8 cellular contexts compared by ENCODE assay signal in genomic region chr2:57760448-57760847, GRCh38.
DNase-seq lines count a peak whose midpoint lies in the region; ATAC-seq, FAIRE-seq and TF ChIP-seq lines count a peak whose summit lies in the region.

No MANE protein-coding gene starts in this region.

- H3K9me3 ChIP-seq in iPS-20b (ENCODE audit: insufficient read depth, low read depth, low read length), result no peaks in the 10 kb centered on the region
- H3K9me3 ChIP-seq in CD8-positive, alpha-beta T cell (ENCODE audit: low read length), result no peaks in the 10 kb centered on the region
- no peaks in the 10 kb centered on the region for H3K9me3 ChIP-seq in naive thymus-derived CD4-positive, alpha-beta T cell (ENCODE audit: control insufficient read depth in 2 of 3, low read length in 3 of 3)

- no peaks in the 10 kb centered on the region for H3K36me3 ChIP-seq in iPS-20b (ENCODE audit: insufficient read depth, low read depth, low read length)
- no peaks in the 10 kb centered on the region for H3K36me3 ChIP-seq in CD8-positive, alpha-beta T cell (ENCODE audit: insufficient read depth, low read length)
- no peaks in the 10 kb centered on the region for H3K36me3 ChIP-seq in naive thymus-derived CD4-positive, alpha-beta T cell (ENCODE audit: control insufficient read depth in 2 of 3, insufficient read depth in 3 of 3, low read length in 3 of 3)

- intact Hi-C loops in CD8-positive, alpha-beta T cell (cut with DNase I, micrococcal nuclease), result loop anchor here in 1 of 2 experiments (2.0 to 5.0 kb wide), 2 partner anchors 688 to 782 kb away; no protein-coding TSS in a partner anchor
- intact Hi-C loops in naive thymus-derived CD4-positive, alpha-beta T cell (cut with micrococcal nuclease), result loop anchor here (10.0 kb wide), 1 partner anchor 1824 kb away; no protein-coding TSS in a partner anchor

- peaks cover 21% of the 10 kb centered on the region for H3K4me1 ChIP-seq in iPS-20b (ENCODE audit: insufficient read depth, low read length)
- H3K4me1 ChIP-seq in CD8-positive, alpha-beta T cell (ENCODE audit: insufficient read depth, low read length), result no peaks in the 10 kb centered on the region
- peaks cover 0 to 7% of the 10 kb centered on the region in 2 donors for H3K4me1 ChIP-seq in naive thymus-derived CD4-positive, alpha-beta T cell (ENCODE audit: control insufficient read depth in 2 of 2, insufficient read depth in 2 of 2, low read length in 2 of 2)

- H3K9ac ChIP-seq in iPS-20b (ENCODE audit: low read depth, low read length), result peak overlapping the region; percentile 60; the same call in 1 of the 2 replicates

- peaks cover 5% of the 10 kb centered on the region for H3K27me3 ChIP-seq in iPS-20b (ENCODE audit: insufficient read depth, low read length)
- no peaks in the 10 kb centered on the region for H3K27me3 ChIP-seq in CD8-positive, alpha-beta T cell (ENCODE audit: insufficient read depth, low read length)
- H3K27me3 ChIP-seq in naive thymus-derived CD4-positive, alpha-beta T cell (ENCODE audit: control insufficient read depth in 2 of 2, insufficient read depth in 2 of 2, low read length in 2 of 2), result no peaks in the 10 kb centered on the region

- TF ChIP-seq POLR2A in H54 (IDR thresholded peaks at IDR 0.05; ENCODE audit: low read depth, low read length), result no peak

- peaks cover 4% of the 10 kb centered on the region for H3K4me1 Mint-ChIP-seq in CD8-positive, alpha-beta T cell (ENCODE audit: low read depth)
- H3K4me1 Mint-ChIP-seq in naive thymus-derived CD4-positive, alpha-beta T cell, result peaks cover 0 to 3% (median 0%) of the 10 kb centered on the region in 7 donors

- H3K4me3 ChIP-seq in iPS-20b (ENCODE audit: low read length), result peak overlapping the region; percentile 48; the same call in 1 of the 2 replicates
- H3K4me3 ChIP-seq in CD8-positive, alpha-beta T cell (ENCODE audit: low read depth, low read length), result no peak overlapping the region
- H3K4me3 ChIP-seq in naive thymus-derived CD4-positive, alpha-beta T cell (ENCODE audit: low read length), result no peak overlapping the region

- peaks cover 4% of the 10 kb centered on the region for H3K27me3 Mint-ChIP-seq in CD8-positive, alpha-beta T cell (ENCODE audit: low read depth)
- peaks cover 0 to 17% (median 5%) of the 10 kb centered on the region in 5 donors for H3K27me3 Mint-ChIP-seq in naive thymus-derived CD4-positive, alpha-beta T cell

- POLR2A ChIA-PET in CD8-positive, alpha-beta T cell (lab: Charles Lee), result no interaction called here
- POLR2A ChIA-PET in naive thymus-derived CD4-positive, alpha-beta T cell (lab: Charles Lee), result no interaction called here

- DNase-seq in NCI-H2227 (lab: John Stamatoyannopoulos, UW; ENCODE audit: unreplicated experiment) (peak; percentile 35), T-helper 9 cell (no peak), H54 (ENCODE audit: insufficient read length, low spot score) (no peak)
- no peak for DNase-seq in CD8-positive, alpha-beta T cell
- no peak for DNase-seq in naive thymus-derived CD4-positive, alpha-beta T cell

- CTCF ChIA-PET in CD8-positive, alpha-beta T cell (lab: Charles Lee), result interaction anchor here (1.0 to 1.6 kb wide), 7 partner anchors 9 to 21 kb away, joined by 3 to 7 read pairs (median 4); no protein-coding TSS in a partner anchor
- CTCF ChIA-PET in naive thymus-derived CD4-positive, alpha-beta T cell (lab: Charles Lee), result interaction anchor here (1.1 to 1.6 kb wide), 3 partner anchors 9 to 12 kb away, joined by 3 to 5 read pairs (median 3); no protein-coding TSS in a partner anchor

- H3K4me3 Mint-ChIP-seq in CD8-positive, alpha-beta T cell, result no peak overlapping the region
- peak overlapping the region in 3 of 10 donors; percentile 14 to 33 (median 32) for H3K4me3 Mint-ChIP-seq in naive thymus-derived CD4-positive, alpha-beta T cell

- TF ChIP-seq CTCF in CD8-positive, alpha-beta T cell (IDR thresholded peaks at IDR 0.05), result no peak

- H3K9me3 Mint-ChIP-seq in CD8-positive, alpha-beta T cell, result no peaks in the 10 kb centered on the region
- no peaks in the 10 kb centered on the region for H3K9me3 Mint-ChIP-seq in naive thymus-derived CD4-positive, alpha-beta T cell

- FAIRE-seq in H54 (lab: Jason Lieb, UNC), result no peak

- H3K27ac Mint-ChIP-seq in CD8-positive, alpha-beta T cell, result no peak overlapping the region
- H3K27ac Mint-ChIP-seq in naive thymus-derived CD4-positive, alpha-beta T cell, result no peak overlapping the region

- H3K36me3 Mint-ChIP-seq in CD8-positive, alpha-beta T cell, result no peaks in the 10 kb centered on the region
- H3K36me3 Mint-ChIP-seq in naive thymus-derived CD4-positive, alpha-beta T cell, result no peaks in the 10 kb centered on the region

- ATAC-seq in GM18861 (IDR thresholded peaks at IDR 0.05; ENCODE audit: unreplicated experiment) (peak; percentile 71), HG02610 (IDR thresholded peaks at IDR 0.05; ENCODE audit: unreplicated experiment) (peak; percentile 75)
- ATAC-seq in CD8-positive, alpha-beta T cell, result no peak
- no peak for ATAC-seq in naive thymus-derived CD4-positive, alpha-beta T cell

- no peak overlapping the region for H3K27ac ChIP-seq in iPS-20b (ENCODE audit: low read length)
- H3K27ac ChIP-seq in CD8-positive, alpha-beta T cell (ENCODE audit: low read depth, low read length), result no peak overlapping the region
- no peak overlapping the region for H3K27ac ChIP-seq in naive thymus-derived CD4-positive, alpha-beta T cell (ENCODE audit: low read depth, low read length)

Comparison
In these comparisons a context has a peak if more than half of its experiments do, and no peak if none do; other contexts are left out.
1. ATAC-seq: peak in GM18861 (single experiment) and HG02610 (single experiment); none in CD8-positive, alpha-beta T cell (single experiment) and naive thymus-derived CD4-positive, alpha-beta T cell (single experiment).